Comparison of ENCODE assay signal across 22 cellular contexts in the genomic region with DNA sequence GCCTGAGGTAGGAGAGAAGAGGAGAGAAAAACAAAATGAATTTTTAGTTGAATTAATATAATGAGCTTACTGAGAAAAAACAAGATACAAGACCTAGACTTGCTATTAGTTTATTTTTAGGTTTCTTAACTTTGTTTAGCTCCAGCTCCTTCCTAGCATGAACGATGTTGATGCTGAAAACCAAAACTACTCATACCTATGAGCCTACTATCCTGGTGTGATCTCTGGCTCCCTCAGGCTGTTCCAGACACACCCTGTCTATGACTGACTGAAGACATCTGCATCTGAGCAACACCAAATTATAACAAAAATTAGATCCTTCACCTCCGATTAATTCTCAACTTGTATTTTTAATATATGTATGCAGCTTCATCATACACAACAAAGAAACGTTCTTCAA.
A peak's percentile ranks its signal among the peaks of the same experiment; 100 is the strongest.
DNase-seq lines count a peak whose midpoint lies in the region; ATAC-seq and TF ChIP-seq lines count a peak whose summit lies in the region.
"Had no signal": no experiment of that assay in that cellular context is flagged by ENCODE, and none has a peak within 500 bp of the region (broad histone marks: within the 10 kb centered on the region; RNA-seq: fewer than 3 reads in every experiment).

No MANE protein-coding gene starts in this region.

- H3K18ac ChIP-seq in mesenchymal stem cell (ENCODE audit: low read depth in 1 of 2, low read length in 2 of 2) = no peak overlapping the region

- no peak overlapping the region for H2BK5ac ChIP-seq in mesenchymal stem cell (ENCODE audit: low read depth, low read length, poor library complexity, severe bottlenecking)

- no peaks in the 10 kb centered on the region for H3K9me2 ChIP-seq in PC-3 (replicated peaks; ENCODE audit: low read length)

- H2BK15ac ChIP-seq in mesenchymal stem cell (ENCODE audit: low read depth, poor library complexity, severe bottlenecking) = no peak overlapping the region

- no TSS peak for BruUV-seq in PC-3 (replicated peaks; lab: Mats Ljungman, UMichigan)

- H3K9ac ChIP-seq in PC-3 (ENCODE audit: low read length) = peak overlapping the region; percentile 28; the same call in 1 of the 2 replicates
- H3K9ac ChIP-seq in mesenchymal stem cell (ENCODE audit: low read length) = no peak overlapping the region

- H4K8ac ChIP-seq in mesenchymal stem cell (ENCODE audit: low read length) = no peak overlapping the region

- H3K4me1 ChIP-seq in PC-3 (ENCODE audit: insufficient read depth, low read length) = peaks cover 41% of the 10 kb centered on the region
- H3K4me1 ChIP-seq in mesenchymal stem cell (ENCODE audit: control insufficient read depth, insufficient read depth, low read depth, low read length) = peaks cover 2% of the 10 kb centered on the region
- H3K4me1 ChIP-seq: BE2C, Peyer's patch had no signal

- intact Hi-C loops in PC-3 (cut with micrococcal nuclease) (no loop called here), posterior cingulate gyrus (cut with DNase I) (no loop called here)

- H3K79me2 ChIP-seq in PC-3 (ENCODE audit: low read length) = no peaks in the 10 kb centered on the region

- no peak overlapping the region for H2BK120ac ChIP-seq in mesenchymal stem cell (ENCODE audit: low read depth, low read length)

- H4K91ac ChIP-seq in mesenchymal stem cell (ENCODE audit: low read length) = no peak overlapping the region

- H3K4me2 ChIP-seq in PC-3 (ENCODE audit: low read length) = no peak overlapping the region
- H3K4me2 ChIP-seq in mesenchymal stem cell (ENCODE audit: low read length, poor library complexity, severe bottlenecking) = no peak overlapping the region
- H3K4me2 ChIP-seq: GM23338 had no signal

- peak overlapping the region; percentile 98 for H2AK5ac ChIP-seq in mesenchymal stem cell (ENCODE audit: low read length, severe bottlenecking)

- no peak overlapping the region for H3K4ac ChIP-seq in mesenchymal stem cell (ENCODE audit: low read depth in 1 of 2, low read length in 2 of 2)

- POLR2A ChIA-PET in PC-3 (lab: Charles Lee; ENCODE audit: unreplicated experiment) = no interaction called here

- no peaks in the 10 kb centered on the region for H3K36me3 ChIP-seq in PC-3 (ENCODE audit: low read depth, low read length)
- no peaks in the 10 kb centered on the region for H3K36me3 ChIP-seq in mesenchymal stem cell (ENCODE audit: control insufficient read depth in 1 of 2, insufficient read depth in 2 of 2, low read depth in 1 of 2, low read length in 2 of 2)
- H3K36me3 ChIP-seq: BE2C, Peyer's patch had no signal

- no peak for TF ChIP-seq CTCF in PC-3 (conservative IDR thresholded peaks at IDR 0.05; ENCODE audit: low read depth, low read length)
- no peak for TF ChIP-seq CTCF in epithelial cell of esophagus (IDR thresholded peaks at IDR 0.05; ENCODE audit: insufficient read depth, low read depth, low read length, missing control alignments)

- ATAC-seq in PC-3 (no peak), HG03025 (IDR thresholded peaks at IDR 0.05; ENCODE audit: low FRiP score, unreplicated experiment) (no peak)
- ATAC-seq: GM12878, GM23338 had no signal

- no peaks in the 10 kb centered on the region for H4K20me1 ChIP-seq in PC-3 (ENCODE audit: low read length)

- H3K14ac ChIP-seq in mesenchymal stem cell (ENCODE audit: low read length in 2 of 2) = no peak overlapping the region

- H3F3A ChIP-seq in PC-3 (ENCODE audit: low read length, unreplicated experiment) = no peaks in the 10 kb centered on the region

- 88% methylated on average over 1 of the region's 3 CpGs for WGBS in mesenchymal stem cell

- H3K27ac ChIP-seq in PC-3 (ENCODE audit: low read length) = peak overlapping the region; percentile 67
- H3K27ac ChIP-seq in mesenchymal stem cell (ENCODE audit: low read length, poor library complexity, severe bottlenecking) = no peak overlapping the region
- H3K27ac ChIP-seq: Peyer's patch, SK-N-MC had no signal

- H3K23ac ChIP-seq in mesenchymal stem cell (ENCODE audit: low read length in 2 of 2) = no peak overlapping the region

- no peak overlapping the region for H2BK12ac ChIP-seq in mesenchymal stem cell (ENCODE audit: low read length in 2 of 2)

- H3K27me3 ChIP-seq in PC-3 (ENCODE audit: low read length) = no peaks in the 10 kb centered on the region
- H3K27me3 ChIP-seq in mesenchymal stem cell (ENCODE audit: control insufficient read depth in 1 of 2, insufficient read depth in 1 of 2, low read length in 2 of 2) = no peaks in the 10 kb centered on the region
- H3K27me3 ChIP-seq: BE2C, Peyer's patch had no signal

- H3K9me3 ChIP-seq in PC-3 (ENCODE audit: low read length) (0 out of 2 replicates have a peak, but pooled peaks cover 4% of the 10 kb centered on the region), mesenchymal stem cell (ENCODE audit: control insufficient read depth, low read length) (no peaks in the 10 kb centered on the region)
- H3K9me3 ChIP-seq: BE2C, Caco-2, Peyer's patch had no signal

- CTCF ChIA-PET in PC-3 (lab: Charles Lee) = no interaction called here

- DNase-seq in ELR (ENCODE audit: low read depth) (peak; percentile 12), PC-3 (peak; percentile 28), epithelial cell of esophagus (ENCODE audit: low read depth) (peak; percentile 85), mesenchymal stem cell (no peak), posterior cingulate gyrus (no peak), CD1c-positive myeloid dendritic cell (ENCODE audit: extremely low spot score) (no peak)
- no peak for DNase-seq in activated naive CD4-positive, alpha-beta T cell treated with Interleukin-2 at 50 U/mL for 16 hours
- DNase-seq: BE2C; Caco-2; CD4-positive, alpha-beta T cell; DMS153; Kasumi-1; NCI-H1105; NCI-H2081; NCI-H446 treated with DMSO at 0.1 percent for 48 hours; NCI-H69; Peyer's patch; Right ventricle myocardium superior had no signal

- no peak overlapping the region for H2AFZ ChIP-seq in PC-3 (ENCODE audit: low read length)
- H2AFZ ChIP-seq in mesenchymal stem cell (ENCODE audit: low read depth, low read length) = no peak overlapping the region
- H2AFZ ChIP-seq: GM23338 had no signal

- no peaks in the 10 kb centered on the region for H3K79me1 ChIP-seq in mesenchymal stem cell (replicated peaks; ENCODE audit: low read length, poor library complexity, severe bottlenecking)

- H3K4me3 ChIP-seq in PC-3 (ENCODE audit: low read length) (no peak overlapping the region), epithelial cell of esophagus (ENCODE audit: low read length) (no peak overlapping the region), mesenchymal stem cell (ENCODE audit: insufficient read depth in 1 of 2, low read depth in 1 of 2, low read length in 2 of 2) (no peak overlapping the region)
- H3K4me3 ChIP-seq: GM12878, GM23338, Peyer's patch, SK-N-MC had no signal

Comparison
In these comparisons a context has a peak if more than half of its experiments do, and no peak if none do; other contexts are left out.
1. DNase-seq: peak in ELR (single experiment), PC-3 (single experiment) and epithelial cell of esophagus (single experiment); none in mesenchymal stem cell (single experiment), activated naive CD4-positive, alpha-beta T cell treated with Interleukin-2 at 50 U/mL for 16 hours (single experiment), posterior cingulate gyrus (0 of 10) and CD1c-positive myeloid dendritic cell (single experiment).